9 cellular contexts compared by ENCODE assay signal in the genomic region with DNA sequence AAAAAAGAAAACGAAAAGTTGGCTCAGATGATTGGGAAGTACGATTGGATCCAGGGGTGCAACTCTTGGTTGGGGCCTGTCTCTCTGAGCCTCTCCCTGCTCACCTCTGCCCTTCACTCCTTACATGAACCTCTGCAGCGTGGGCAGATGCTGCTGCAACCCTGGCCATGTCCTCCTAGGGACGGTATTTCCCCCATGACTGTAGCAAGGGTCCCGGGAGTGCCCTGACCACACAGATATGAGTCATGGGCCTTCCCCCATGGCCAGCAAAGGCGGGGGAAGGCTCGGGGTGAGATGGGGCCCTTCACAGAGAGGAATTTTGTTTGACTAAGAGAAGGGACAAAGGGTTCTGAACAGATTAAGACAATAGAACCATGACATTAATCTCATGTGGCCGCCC.
DNase-seq lines count a peak whose midpoint lies in the region; ATAC-seq, FAIRE-seq and TF ChIP-seq lines count a peak whose summit lies in the region.
"Had no signal": no experiment of that assay in that cellular context is flagged by ENCODE, and none has a peak within 500 bp of the region (broad histone marks: within the 10 kb centered on the region; RNA-seq: fewer than 3 reads in every experiment).

No MANE protein-coding gene starts in this region.

- no peak for TF ChIP-seq RAD21 in HepG2 (CRISPR knock-in tag; IDR thresholded peaks at IDR 0.05)

- H3K4me3 ChIP-seq in HepG2 (replicated peaks in 1 of 3; ENCODE audit: insufficient read depth in 1 of 3, low read depth in 2 of 3, low read length in 3 of 3): no peak overlapping the region

- H3K4me2 ChIP-seq in HepG2 (ENCODE audit: low read depth, low read length): no peak overlapping the region
- H3K4me2 ChIP-seq: KMS-11 had no signal

- H3K27ac Mint-ChIP-seq in stimulated activated naive CD8-positive, alpha-beta T cell treated with anti-CD3 and anti-CD28 coated beads, Interleukin-15, amount 100 ng/mL, for 72 hours: peak overlapping the region; percentile 82 to 97

- TF ChIP-seq EP300 in HepG2 (IDR thresholded peaks at IDR 0.05; ENCODE audit: low read depth in 2 of 2, low read length in 2 of 2) (no peak), HepG2 (CRISPR knock-in tag; IDR thresholded peaks at IDR 0.05; ENCODE audit: borderline replicate concordance) (no peak)

- H3K27me3 Mint-ChIP-seq in stimulated activated naive CD8-positive, alpha-beta T cell treated with anti-CD3 and anti-CD28 coated beads, Interleukin-15, amount 100 ng/mL, for 72 hours: no peaks in the 10 kb centered on the region

- peak; percentile 91 for DNase-seq in Daoy (ENCODE audit: low read depth)
- DNase-seq in HK-2 (ENCODE audit: unreplicated experiment): peak; percentile 69
- DNase-seq in activated T-cell treated with anti-CD3 and anti-CD28 coated beads, Interleukin-2, amount 50 U/mL, for 1 hour: peak; percentile 45
- DNase-seq in HepG2 (ENCODE audit: low spot score): peak; percentile 42
- peak; percentile 74 to 89 for DNase-seq in stimulated activated naive CD8-positive, alpha-beta T cell treated with anti-CD3 and anti-CD28 coated beads, Interleukin-15, amount 100 ng/mL, for 72 hours
- no peak for DNase-seq in amniotic stem cell (lab: John Stamatoyannopoulos, UW)
- no peak for DNase-seq in NCI-H1436 treated with DMSO at 0.1 percent for 48 hours (lab: John Stamatoyannopoulos, UW)

- no peak overlapping the region for H3K9ac ChIP-seq in HepG2 (ENCODE audit: insufficient read depth, low read depth, low read length)
- H3K9ac ChIP-seq: KMS-11 had no signal

- BruUV-seq in HepG2 (replicated peaks; lab: Mats Ljungman, UMichigan): no TSS peak

- H4K20me1 ChIP-seq in HepG2 (ENCODE audit: insufficient read depth, low read length): no peaks in the 10 kb centered on the region

- intact Hi-C loops in HepG2 (cut with micrococcal nuclease; ENCODE audit: unreplicated experiment): no loop called here

- TF ChIP-seq POLR2A in HepG2 (IDR thresholded peaks at IDR 0.05; ENCODE audit: insufficient read depth in 1 of 2, low read depth in 2 of 2, low read length in 2 of 2): no peak

- peaks cover 100% of the 10 kb centered on the region for H3K4me1 Mint-ChIP-seq in stimulated activated naive CD8-positive, alpha-beta T cell treated with anti-CD3 and anti-CD28 coated beads, Interleukin-15, amount 100 ng/mL, for 72 hours

- H3K36me3 ChIP-seq in HepG2 (replicated peaks in 1 of 2; ENCODE audit: control insufficient read depth in 1 of 2, insufficient read depth in 2 of 2, low read length in 2 of 2): no peaks in the 10 kb centered on the region; a peak in 1 of 5 replicates

- no peak for FAIRE-seq in HepG2 (lab: Jason Lieb, UNC)

- CTCF ChIA-PET in HepG2 (lab: Yijun Ruan, JAX; ENCODE audit: low intra/inter-chr PET ratio, low total read pairs): no interaction called here

- peak overlapping the region; percentile 55 to 86 for H3K4me3 Mint-ChIP-seq in stimulated activated naive CD8-positive, alpha-beta T cell treated with anti-CD3 and anti-CD28 coated beads, Interleukin-15, amount 100 ng/mL, for 72 hours

- 84% methylated on average over 8 of the region's 8 CpGs for WGBS in HepG2 (ENCODE audit: low lambda C conversion rate)

- no peak overlapping the region for H3K27ac ChIP-seq in HepG2 (ENCODE audit: extremely low read length, insufficient read depth, low read length)
- H3K27ac ChIP-seq: KMS-11 had no signal

- no peaks in the 10 kb centered on the region for H3K79me2 ChIP-seq in HepG2 (ENCODE audit: insufficient read depth, low read length)

- in situ Hi-C loops in HepG2 (cut with HindIII; ENCODE audit: extremely low pct_ligation_motif_present, low pct_unique_long_range_greater_than_20kb): no loop called here

- POLR2A ChIA-PET in HepG2 (lab: Yijun Ruan, JAX): no interaction called here

- no peaks in the 10 kb centered on the region for H3K9me3 Mint-ChIP-seq in stimulated activated naive CD8-positive, alpha-beta T cell treated with anti-CD3 and anti-CD28 coated beads, Interleukin-15, amount 100 ng/mL, for 72 hours

- no peak for TF ChIP-seq CTCF in HepG2 (CRISPR knock-in tag; IDR thresholded peaks at IDR 0.05)

- no peak overlapping the region for H2AFZ ChIP-seq in HepG2 (ENCODE audit: low read length)

- H3K27me3 ChIP-seq in HepG2 (ENCODE audit: control insufficient read depth in 1 of 2, insufficient read depth in 2 of 2, low read length in 2 of 2): no peaks in the 10 kb centered on the region

- H3K9me3 ChIP-seq in HepG2 (ENCODE audit: low read length): no peaks in the 10 kb centered on the region

- peak; percentile 90 for ATAC-seq in GM21447 (IDR thresholded peaks at IDR 0.05; ENCODE audit: unreplicated experiment)
- peak; percentile 24; the same call in 1 of the 3 replicates for ATAC-seq in HepG2
- peak; percentile 94 for ATAC-seq in stimulated activated naive CD8-positive, alpha-beta T cell treated with anti-CD3 and anti-CD28 coated beads, Interleukin-15, amount 100 ng/mL, for 72 hours

- peaks cover 41% of the 10 kb centered on the region for H3K4me1 ChIP-seq in HepG2 (ENCODE audit: insufficient read depth, low read length)

TF ChIP-seq in HepG2, 621 proteins besides CTCF, POLR2A, EP300 and RAD21:
- peak; percentile 30; the same call in 1 of the 2 replicates for TF ChIP-seq SOX5 (CRISPR knock-in tag; IDR thresholded peaks at IDR 0.05; ENCODE audit: borderline replicate concordance)
- TF ChIP-seq ARHGAP35 (CRISPR knock-in tag; IDR thresholded peaks at IDR 0.05; ENCODE audit: borderline replicate concordance): no peak
- TF ChIP-seq SOX13 (IDR thresholded peaks at IDR 0.05): no peak
- TF ChIP-seq SOX13 (CRISPR knock-in tag; conservative IDR thresholded peaks at IDR 0.05 in 1 of 2, IDR thresholded peaks at IDR 0.05 in 1 of 2): peak in 1 of 2 experiments; percentile 70; a peak in 2 of 4 replicates
- TF ChIP-seq, protein P1, sequence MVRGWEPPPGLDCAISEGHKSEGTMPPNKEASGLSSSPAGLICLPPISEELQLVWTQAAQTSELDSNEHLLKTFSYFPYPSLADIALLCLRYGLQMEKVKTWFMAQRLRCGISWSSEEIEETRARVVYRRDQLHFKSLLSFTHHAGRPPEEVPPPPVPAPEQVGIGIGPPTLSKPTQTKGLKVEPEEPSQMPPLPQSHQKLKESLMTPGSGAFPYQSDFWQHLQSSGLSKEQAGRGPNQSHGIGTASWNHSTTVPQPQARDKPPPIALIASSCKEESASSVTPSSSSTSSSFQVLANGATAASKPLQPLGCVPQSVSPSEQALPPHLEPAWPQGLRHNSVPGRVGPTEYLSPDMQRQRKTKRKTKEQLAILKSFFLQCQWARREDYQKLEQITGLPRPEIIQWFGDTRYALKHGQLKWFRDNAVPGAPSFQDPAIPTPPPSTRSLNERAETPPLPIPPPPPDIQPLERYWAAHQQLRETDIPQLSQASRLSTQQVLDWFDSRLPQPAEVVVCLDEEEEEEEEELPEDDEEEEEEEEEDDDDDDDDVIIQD (CRISPR knock-in tag; IDR thresholded peaks at IDR 0.05; ENCODE audit: low read depth): peak; percentile 29; the same call in 1 of the 2 replicates
- TF ChIP-seq, protein P2, sequence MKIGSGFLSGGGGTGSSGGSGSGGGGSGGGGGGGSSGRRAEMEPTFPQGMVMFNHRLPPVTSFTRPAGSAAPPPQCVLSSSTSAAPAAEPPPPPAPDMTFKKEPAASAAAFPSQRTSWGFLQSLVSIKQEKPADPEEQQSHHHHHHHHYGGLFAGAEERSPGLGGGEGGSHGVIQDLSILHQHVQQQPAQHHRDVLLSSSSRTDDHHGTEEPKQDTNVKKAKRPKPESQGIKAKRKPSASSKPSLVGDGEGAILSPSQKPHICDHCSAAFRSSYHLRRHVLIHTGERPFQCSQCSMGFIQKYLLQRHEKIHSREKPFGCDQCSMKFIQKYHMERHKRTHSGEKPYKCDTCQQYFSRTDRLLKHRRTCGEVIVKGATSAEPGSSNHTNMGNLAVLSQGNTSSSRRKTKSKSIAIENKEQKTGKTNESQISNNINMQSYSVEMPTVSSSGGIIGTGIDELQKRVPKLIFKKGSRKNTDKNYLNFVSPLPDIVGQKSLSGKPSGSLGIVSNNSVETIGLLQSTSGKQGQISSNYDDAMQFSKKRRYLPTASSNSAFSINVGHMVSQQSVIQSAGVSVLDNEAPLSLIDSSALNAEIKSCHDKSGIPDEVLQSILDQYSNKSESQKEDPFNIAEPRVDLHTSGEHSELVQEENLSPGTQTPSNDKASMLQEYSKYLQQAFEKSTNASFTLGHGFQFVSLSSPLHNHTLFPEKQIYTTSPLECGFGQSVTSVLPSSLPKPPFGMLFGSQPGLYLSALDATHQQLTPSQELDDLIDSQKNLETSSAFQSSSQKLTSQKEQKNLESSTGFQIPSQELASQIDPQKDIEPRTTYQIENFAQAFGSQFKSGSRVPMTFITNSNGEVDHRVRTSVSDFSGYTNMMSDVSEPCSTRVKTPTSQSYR (CRISPR knock-in tag; IDR thresholded peaks at IDR 0.05; ENCODE audit: borderline replicate concordance): peak; percentile 28; the same call in 1 of the 2 replicates
- peak; percentile 82 for TF ChIP-seq FOSL2 (CRISPR knock-in tag; IDR thresholded peaks at IDR 0.05)
- TF ChIP-seq AGO1 (IDR thresholded peaks at IDR 0.05; ENCODE audit: low read depth, low read length, poor library complexity, severe bottlenecking): no peak
TF ChIP-seq in HepG2: peak in this region for 5.

Comparison
In these comparisons a context has a peak if more than half of its experiments do, and no peak if none do; other contexts are left out.
1. DNase-seq: peak in Daoy (single experiment), HK-2 (single experiment), activated T-cell treated with anti-CD3 and anti-CD28 coated beads, Interleukin-2, amount 50 U/mL, for 1 hour (single experiment), HepG2 (single experiment) and stimulated activated naive CD8-positive, alpha-beta T cell treated with anti-CD3 and anti-CD28 coated beads, Interleukin-15, amount 100 ng/mL, for 72 hours (2 of 2); none in amniotic stem cell (single experiment) and NCI-H1436 treated with DMSO at 0.1 percent for 48 hours (single experiment).
2. ATAC-seq: peak in every context shown above with its lines; median percentile 94 in stimulated activated naive CD8-positive, alpha-beta T cell treated with anti-CD3 and anti-CD28 coated beads, Interleukin-15, amount 100 ng/mL, for 72 hours; 90 in GM21447; 24 in HepG2.